Comparison of ENCODE assay signal across 2 cellular contexts in the genomic region with DNA sequence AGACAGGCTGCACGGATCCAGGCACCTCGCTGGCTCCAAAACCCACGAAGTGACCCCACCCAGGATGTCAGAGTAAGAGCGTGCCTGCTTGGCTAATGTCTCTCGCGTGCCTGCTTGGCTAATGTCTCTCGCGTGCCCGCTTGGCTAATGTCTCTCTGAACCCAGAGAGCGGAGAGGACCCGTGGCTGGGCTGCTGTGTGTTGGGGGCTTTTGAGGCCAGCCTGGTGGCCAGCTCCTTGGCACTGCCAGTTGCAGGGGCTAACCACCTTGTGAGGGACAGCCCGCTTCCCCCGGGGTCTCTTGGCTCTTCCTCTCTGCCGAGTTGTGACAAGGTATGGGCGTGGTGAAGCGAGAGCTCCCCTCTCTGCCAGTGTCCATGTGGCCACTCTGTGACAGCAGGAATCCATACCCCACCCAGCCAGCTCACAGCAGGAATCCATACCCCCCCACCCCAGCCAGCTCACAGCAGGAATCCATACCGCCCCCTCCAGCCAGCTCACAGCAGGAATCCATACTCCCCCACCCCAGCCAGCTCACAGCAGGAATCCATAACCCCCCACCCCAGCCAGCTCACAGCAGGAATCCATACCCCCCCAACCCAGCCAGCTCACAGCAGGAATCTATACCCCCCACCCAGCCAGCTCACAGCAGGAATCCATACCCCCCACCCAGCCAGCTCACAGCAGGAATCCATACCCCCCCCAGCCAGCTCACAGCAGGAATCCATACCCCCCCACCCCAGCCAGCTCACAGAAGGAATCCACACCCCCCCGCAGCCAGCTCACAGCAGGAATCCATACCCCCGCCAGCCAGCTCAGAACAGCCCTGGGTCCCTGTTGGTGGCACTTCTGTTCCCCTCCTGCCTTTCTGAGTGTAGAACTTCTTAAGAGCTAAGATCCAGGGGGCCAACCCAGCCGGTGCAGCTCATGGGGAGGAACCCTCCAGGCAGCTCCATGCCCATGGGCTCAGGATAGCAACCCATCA.
TF ChIP-seq lines count a peak whose summit lies in the region.

No MANE protein-coding gene starts in this region.

TF ChIP-seq in HEK293, 187 proteins besides CTCF, POLR2A, EP300 and RAD21:
- TF ChIP-seq FEZF1 (tag by site-specific recombination; IDR thresholded peaks at IDR 0.05): no peak
- peak; percentile 91 for TF ChIP-seq GLIS1 (tag by site-specific recombination; IDR thresholded peaks at IDR 0.05)
- TF ChIP-seq SCRT1 (tag by site-specific recombination; IDR thresholded peaks at IDR 0.05; ENCODE audit: borderline replicate concordance): no peak
- no peak for TF ChIP-seq ZNF600 (tag by site-specific recombination; IDR thresholded peaks at IDR 0.05)
- no peak for TF ChIP-seq IKZF3 (tag by site-specific recombination; IDR thresholded peaks at IDR 0.05)
- TF ChIP-seq, protein P1, sequence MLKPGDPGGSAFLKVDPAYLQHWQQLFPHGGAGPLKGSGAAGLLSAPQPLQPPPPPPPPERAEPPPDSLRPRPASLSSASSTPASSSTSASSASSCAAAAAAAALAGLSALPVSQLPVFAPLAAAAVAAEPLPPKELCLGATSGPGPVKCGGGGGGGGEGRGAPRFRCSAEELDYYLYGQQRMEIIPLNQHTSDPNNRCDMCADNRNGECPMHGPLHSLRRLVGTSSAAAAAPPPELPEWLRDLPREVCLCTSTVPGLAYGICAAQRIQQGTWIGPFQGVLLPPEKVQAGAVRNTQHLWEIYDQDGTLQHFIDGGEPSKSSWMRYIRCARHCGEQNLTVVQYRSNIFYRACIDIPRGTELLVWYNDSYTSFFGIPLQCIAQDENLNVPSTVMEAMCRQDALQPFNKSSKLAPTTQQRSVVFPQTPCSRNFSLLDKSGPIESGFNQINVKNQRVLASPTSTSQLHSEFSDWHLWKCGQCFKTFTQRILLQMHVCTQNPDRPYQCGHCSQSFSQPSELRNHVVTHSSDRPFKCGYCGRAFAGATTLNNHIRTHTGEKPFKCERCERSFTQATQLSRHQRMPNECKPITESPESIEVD (tag by site-specific recombination; IDR thresholded peaks at IDR 0.05): no peak
- peak; percentile 76 for TF ChIP-seq ZIC2 (tag by site-specific recombination; IDR thresholded peaks at IDR 0.05)

TF ChIP-seq in H1, 55 proteins besides CTCF, POLR2A, EP300 and RAD21:
- no peak for TF ChIP-seq RFX5 (IDR thresholded peaks at IDR 0.05; ENCODE audit: borderline replicate concordance, low read depth, low read length)
